33 cellular contexts compared by ENCODE assay signal in the genomic region with DNA sequence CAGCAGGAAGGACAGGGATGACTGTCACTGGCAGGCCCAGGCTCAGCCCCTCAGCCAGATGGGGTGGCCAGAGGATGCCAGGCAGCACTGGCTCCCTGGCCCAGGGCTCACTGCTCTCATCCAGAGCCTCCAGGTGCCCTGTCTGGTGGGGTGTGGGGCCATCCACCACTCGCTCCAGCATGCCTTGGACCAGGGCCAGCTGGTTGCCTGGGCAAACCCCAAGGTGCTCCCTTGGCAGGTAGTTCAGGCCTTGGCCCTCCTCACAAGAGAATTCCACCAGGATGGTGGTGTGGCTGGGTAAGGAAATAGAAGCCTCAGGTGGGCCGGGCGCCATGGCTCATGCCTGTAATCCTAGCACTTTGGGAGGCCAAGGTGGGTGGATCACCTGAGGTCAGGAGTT.
"Had no signal": no experiment of that assay in that cellular context is flagged by ENCODE, and none has a peak within 500 bp of the region (broad histone marks: within the 10 kb centered on the region; RNA-seq: fewer than 3 reads in every experiment).

No MANE protein-coding gene starts in this region.

- ATAC-seq: activated CD4-positive, CD25-positive, alpha-beta regulatory T cell treated with anti-CD3 and anti-CD28 coated beads, Interleukin-2, amount 50 U/mL, for 24 hours; activated CD8-positive, alpha-beta T cell treated with anti-CD3 and anti-CD28 coated beads for 36 hours; activated T-cell treated with anti-CD3 and anti-CD28 coated beads, Interleukin-2, amount 50 U/mL, for 4 hours; effector memory CD8-positive, alpha-beta T cell; gastroesophageal sphincter had no signal

- H3K36me3 Mint-ChIP-seq: activated naive CD4-positive, alpha-beta T cell treated with anti-CD3 and anti-CD28 coated beads, Interleukin-2, amount 50 U/mL, for 24 hours; activated naive CD8-positive, alpha-beta T cell treated with anti-CD3 and anti-CD28 coated beads for 36 hours had no signal

- H3K9me3 Mint-ChIP-seq: activated B cell treated with CpG ODN at 0.5 μM for 24 hours; activated CD8-positive, alpha-beta T cell treated with anti-CD3 and anti-CD28 coated beads for 36 hours; activated naive CD4-positive, alpha-beta T cell treated with anti-CD3 and anti-CD28 coated beads for 36 hours; activated naive CD4-positive, alpha-beta T cell treated with anti-CD3 and anti-CD28 coated beads, Interleukin-2, amount 50 U/mL, for 24 hours; activated naive CD8-positive, alpha-beta T cell treated with anti-CD3 and anti-CD28 coated beads for 36 hours; activated T-cell treated with anti-CD3 and anti-CD28 coated beads, Interleukin-2, amount 50 U/mL, for 4 hours; activated T-helper 1 cell treated with anti-CD3 and anti-CD28 coated beads, Interleukin-12 subunit alpha, Interleukin-12 subunit beta, Interleukin-2, Interleukin-4 antibody, amounts not matched to agents 30 ng/mL and 10 ng/mL and 1 ng/mL, durations not matched to agents 14 hours and 24 hours and 36 hours; activated T-helper 2 cell treated with anti-CD3 and anti-CD28 coated beads, Interferon-gamma antibody, Interleukin-2, Interleukin-4, amounts not matched to agents 10 μg/mL and 5 μg/mL and 100 μg/mL, durations not matched to agents 14 hours and 24 hours and 36 hours; central memory CD8-positive, alpha-beta T cell; effector memory CD8-positive, alpha-beta T cell; T-helper 1 cell treated with Interleukin-12 subunit alpha and Interleukin-12 subunit beta and Interleukin-4 antibody, amounts not matched to agents 30 μg/mL and 1 μg/mL, for 36 hours had no signal

- H3K27ac Mint-ChIP-seq: activated B cell treated with CpG ODN at 0.5 μM for 24 hours; activated CD8-positive, alpha-beta T cell treated with anti-CD3 and anti-CD28 coated beads for 36 hours; activated naive CD4-positive, alpha-beta T cell treated with anti-CD3 and anti-CD28 coated beads for 36 hours; activated naive CD4-positive, alpha-beta T cell treated with anti-CD3 and anti-CD28 coated beads, Interleukin-2, amount 50 U/mL, for 24 hours; activated naive CD8-positive, alpha-beta T cell treated with anti-CD3 and anti-CD28 coated beads for 36 hours; activated T-helper 1 cell treated with anti-CD3 and anti-CD28 coated beads, Interleukin-12 subunit alpha, Interleukin-12 subunit beta, Interleukin-2, Interleukin-4 antibody, amounts not matched to agents 30 ng/mL and 10 ng/mL and 1 ng/mL, durations not matched to agents 14 hours and 24 hours and 36 hours; activated T-helper 2 cell treated with anti-CD3 and anti-CD28 coated beads, Interferon-gamma antibody, Interleukin-2, Interleukin-4, amounts not matched to agents 10 μg/mL and 5 μg/mL and 100 μg/mL, durations not matched to agents 14 hours and 24 hours and 36 hours; effector memory CD8-positive, alpha-beta T cell; T-helper 1 cell treated with Interleukin-12 subunit alpha and Interleukin-12 subunit beta and Interleukin-4 antibody, amounts not matched to agents 30 μg/mL and 1 μg/mL, for 36 hours had no signal

- H3K36me3 ChIP-seq: brain microvascular endothelial cell, esophagus squamous epithelium, gastroesophageal sphincter, WERI-Rb-1 had no signal

- H3K27ac ChIP-seq: brain microvascular endothelial cell, esophagus squamous epithelium, gastroesophageal sphincter had no signal

- FAIRE-seq: astrocyte, bronchial epithelial cell, colon had no signal

- H3K4me1 Mint-ChIP-seq: activated B cell treated with CpG ODN at 0.5 μM for 24 hours; activated naive CD4-positive, alpha-beta T cell treated with anti-CD3 and anti-CD28 coated beads, Interleukin-2, amount 50 U/mL, for 24 hours; activated naive CD8-positive, alpha-beta T cell treated with anti-CD3 and anti-CD28 coated beads for 36 hours; central memory CD8-positive, alpha-beta T cell had no signal

- H3K27me3 ChIP-seq: brain microvascular endothelial cell, gastroesophageal sphincter had no signal

- H3K4me1 ChIP-seq: esophagus squamous epithelium, gastroesophageal sphincter had no signal

- H3K4me3 ChIP-seq: esophagus squamous epithelium, gastroesophageal sphincter had no signal

- H3K9me3 ChIP-seq: esophagus squamous epithelium, gastroesophageal sphincter had no signal

- DNase-seq: activated B cell treated with CpG ODN at 0.5 μM for 24 hours; activated CD4-positive, alpha-beta T cell treated with anti-CD3 and anti-CD28 coated beads for 48 hours; activated CD4-positive, alpha-beta T cell treated with anti-CD3 and anti-CD28 coated beads, Interleukin-2, amount 50 U/mL, for 1 hour; activated CD4-positive, alpha-beta T cell treated with anti-CD3 and anti-CD28 coated beads, Interleukin-2, amount 50 U/mL, for 48 hours; activated CD8-positive, alpha-beta memory T cell treated with anti-CD3 and anti-CD28 coated beads for 24 hours; activated CD8-positive, alpha-beta T cell treated with anti-CD3 and anti-CD28 coated beads for 36 hours; activated effector memory CD4-positive, alpha-beta T cell treated with anti-CD3 and anti-CD28 coated beads, Interleukin-2, amount 50 U/mL, for 16 hours; activated naive CD4-positive, alpha-beta T cell treated with anti-CD3 and anti-CD28 coated beads for 36 hours; activated naive CD8-positive, alpha-beta T cell treated with anti-CD3 and anti-CD28 coated beads for 36 hours; activated T-cell treated with anti-CD3 and anti-CD28 coated beads, Interleukin-2, amount 50 U/mL, for 4 hours; amniotic stem cell; anterior cingulate cortex; brain microvascular endothelial cell; cortex of kidney; dermis blood vessel endothelial cell; effector CD4-positive, alpha-beta T cell; effector memory CD8-positive, alpha-beta T cell; erythroblast; esophagus squamous epithelium; foreskin melanocyte; head of caudate nucleus; T-helper 9 cell; WERI-Rb-1 had no signal

- H3K27me3 Mint-ChIP-seq: activated B cell treated with CpG ODN at 0.5 μM for 24 hours; activated CD8-positive, alpha-beta T cell treated with anti-CD3 and anti-CD28 coated beads for 36 hours; activated naive CD4-positive, alpha-beta T cell treated with anti-CD3 and anti-CD28 coated beads, Interleukin-2, amount 50 U/mL, for 24 hours; activated naive CD8-positive, alpha-beta T cell treated with anti-CD3 and anti-CD28 coated beads for 36 hours; central memory CD8-positive, alpha-beta T cell; effector memory CD8-positive, alpha-beta T cell had no signal

- H3K4me3 Mint-ChIP-seq: activated B cell treated with CpG ODN at 0.5 μM for 24 hours; activated CD8-positive, alpha-beta T cell treated with anti-CD3 and anti-CD28 coated beads for 36 hours; activated naive CD4-positive, alpha-beta T cell treated with anti-CD3 and anti-CD28 coated beads for 36 hours; activated naive CD4-positive, alpha-beta T cell treated with anti-CD3 and anti-CD28 coated beads, Interleukin-2, amount 50 U/mL, for 24 hours; activated naive CD8-positive, alpha-beta T cell treated with anti-CD3 and anti-CD28 coated beads for 36 hours; activated T-cell treated with anti-CD3 and anti-CD28 coated beads, Interleukin-2, amount 50 U/mL, for 4 hours; activated T-helper 1 cell treated with anti-CD3 and anti-CD28 coated beads, Interleukin-12 subunit alpha, Interleukin-12 subunit beta, Interleukin-2, Interleukin-4 antibody, amounts not matched to agents 30 ng/mL and 10 ng/mL and 1 ng/mL, durations not matched to agents 14 hours and 24 hours and 36 hours; central memory CD8-positive, alpha-beta T cell; effector memory CD8-positive, alpha-beta T cell; T-helper 1 cell treated with Interleukin-12 subunit alpha and Interleukin-12 subunit beta and Interleukin-4 antibody, amounts not matched to agents 30 μg/mL and 1 μg/mL, for 36 hours had no signal
